ENCODE assay signal across 8 cellular contexts in genomic region chr11:12007769-12008737, GRCh38. TPM values are rescaled to one million over a fixed set of nuclear protein-coding genes. Genes with fewer than 3 reads are reported as not detected.
A peak's percentile ranks its signal among the peaks of the same experiment; 100 is the strongest.
DNase-seq lines count a peak whose midpoint lies in the region; ATAC-seq and TF ChIP-seq lines count a peak whose summit lies in the region.

Gene DKK3, minus strand, starts transcription at chr11:12008626. Its CDS starts 44 bp downstream, at chr11:12008582.

- H3K27ac Mint-ChIP-seq in GM23338 (peak within 1 kb of the TSS; percentile 85), neural crest cell (ENCODE audit: unreplicated experiment) (peak within 1 kb of the TSS; percentile 57)

- no peaks in the 10 kb centered on the region for H3F3A ChIP-seq in GM23338 (replicated peaks; ENCODE audit: low read depth)

- H3K4me2 ChIP-seq in GM23338, result peak within 1 kb of the TSS; percentile 94

- H3K4me3 ChIP-seq in GM23338 (peak within 1 kb of the TSS; percentile 87), WERI-Rb-1 (ENCODE audit: low read depth, low read length) (peak within 1 kb of the TSS; percentile 72)

- H3K9me3 ChIP-seq in WERI-Rb-1 (ENCODE audit: severe bottlenecking), result no peaks in the 10 kb centered on the region

- TF ChIP-seq CTCF in GM23338 (conservative IDR thresholded peaks at IDR 0.05; ENCODE audit: low read depth in 2 of 2), result no peak
- no peak for TF ChIP-seq CTCF in WERI-Rb-1 (IDR thresholded peaks at IDR 0.05; ENCODE audit: low read depth, low read length)
- no peak for TF ChIP-seq CTCF in foreskin keratinocyte (conservative IDR thresholded peaks at IDR 0.05)
- no peak for TF ChIP-seq CTCF in neural crest cell (conservative IDR thresholded peaks at IDR 0.05)

- peaks cover 3% of the 10 kb centered on the region; the same call in 1 of the 2 replicates for H3K79me2 ChIP-seq in GM23338 (replicated peaks; ENCODE audit: insufficient read depth)

- H3K36me3 Mint-ChIP-seq in GM23338 (ENCODE audit: low read depth), result no peaks in the 10 kb centered on the region
- H3K36me3 Mint-ChIP-seq in neural crest cell (ENCODE audit: low read depth), result no peaks in the 10 kb centered on the region

- H3K4me1 Mint-ChIP-seq in GM23338 (peaks cover 13% of the 10 kb centered on the region), neural crest cell (peaks cover 14% of the 10 kb centered on the region)

- H3K27ac ChIP-seq in GM23338 (ENCODE audit: low read depth), result peak within 1 kb of the TSS; percentile 59; the same call in 1 of the 2 replicates
- no peak within 1 kb of the TSS for H3K27ac ChIP-seq in WERI-Rb-1
- peak within 1 kb of the TSS; percentile 47 for H3K27ac ChIP-seq in foreskin keratinocyte

- peak; percentile 54 for ATAC-seq in GM23338
- peak; percentile 65 for ATAC-seq in foreskin keratinocyte
- no peak for ATAC-seq in HG02763 (IDR thresholded peaks at IDR 0.05; ENCODE audit: unreplicated experiment)
- no peak for ATAC-seq in left lobe of liver
- ATAC-seq in HG03175 (IDR thresholded peaks at IDR 0.05; ENCODE audit: unreplicated experiment), result no peak

- H3K9me3 Mint-ChIP-seq in GM23338, result no peaks in the 10 kb centered on the region; the same call in 2 of the 3 replicates
- H3K9me3 Mint-ChIP-seq in neural crest cell, result no peaks in the 10 kb centered on the region

- H2AFZ ChIP-seq in GM23338, result peak within 1 kb of the TSS; percentile 97

- peaks cover 12% of the 10 kb centered on the region for H4K20me1 ChIP-seq in GM23338 (replicated peaks; ENCODE audit: insufficient read depth)

- H3K36me3 ChIP-seq in GM23338 (ENCODE audit: insufficient read depth), result no peaks in the 10 kb centered on the region
- H3K36me3 ChIP-seq in WERI-Rb-1, result no peaks in the 10 kb centered on the region

- H3K4me3 Mint-ChIP-seq in GM23338, result peak within 1 kb of the TSS; percentile 89
- peak within 1 kb of the TSS; percentile 92 for H3K4me3 Mint-ChIP-seq in neural crest cell

- DNase-seq in GM23338 (ENCODE audit: low spot score) (peak; percentile 70), WERI-Rb-1 (peak; percentile 16), foreskin keratinocyte (peak; percentile 72 to 76), neural crest cell (ENCODE audit: low read depth, low spot score) (peak; percentile 17), left lobe of liver (ENCODE audit: low spot score) (no peak)
- no peak for DNase-seq in NK-92 treated with Interleukin-12 subunit alpha and Interleukin-12 subunit beta, amount 100 ng/mL, for 24 hours (lab: John Stamatoyannopoulos, UW)

- H3K27me3 Mint-ChIP-seq in GM23338 (ENCODE audit: insufficient read depth, low read depth, poor library complexity) (peaks cover 19% of the 10 kb centered on the region), neural crest cell (ENCODE audit: low read depth) (peaks cover 41% of the 10 kb centered on the region)

- H3K27me3 ChIP-seq in GM23338 (ENCODE audit: insufficient read depth) (peaks cover 21% of the 10 kb centered on the region), WERI-Rb-1 (ENCODE audit: insufficient read depth, low read depth, severe bottlenecking) (peaks cover 7% of the 10 kb centered on the region), foreskin keratinocyte (no peaks in the 10 kb centered on the region)

- H3K4me1 ChIP-seq in GM23338 (ENCODE audit: insufficient read depth), result peaks cover 13% of the 10 kb centered on the region; the same call in 1 of the 2 replicates
- H3K4me1 ChIP-seq in foreskin keratinocyte, result peaks cover 13% of the 10 kb centered on the region

- H3K9me2 ChIP-seq in GM23338 (ENCODE audit: insufficient read depth), result no peaks in the 10 kb centered on the region

TF ChIP-seq in GM23338, 12 proteins besides CTCF, POLR2A, EP300 and RAD21:
- TF ChIP-seq ZNF331 (CRISPR knock-in tag; IDR thresholded peaks at IDR 0.05; ENCODE audit: low read depth) (no peak), NANOG (IDR thresholded peaks at IDR 0.05; ENCODE audit: borderline replicate concordance) (no peak), STAT1 (IDR thresholded peaks at IDR 0.05; ENCODE audit: unreplicated experiment) (no peak), ZNF114 (CRISPR knock-in tag; IDR thresholded peaks at IDR 0.05) (no peak), REST (IDR thresholded peaks at IDR 0.05; ENCODE audit: unreplicated experiment) (no peak)

RNA-seq across cellular contexts. Expression of gene DKK3, which starts in this region (rescaled TPM):
- 31.1 and 42.2 TPM in 2 replicates for total RNA-seq in GM23338 (2014; rRNA removed; shearing (Covaris generic))
- polyA plus RNA-seq in GM23338 (2016; fragmentation: Nextera tagmentation; extraction: Ambion mirVana), result 14.8 and 16.8 TPM in 2 replicates
- total RNA-seq in foreskin keratinocyte, result 271 and 323 TPM in 2 replicates
- 197 and 257 TPM in 2 replicates for polyA plus RNA-seq in foreskin keratinocyte
- total RNA-seq in neural crest cell, result 17.6 and 21.0 TPM in 2 replicates
- 5.5 TPM for total RNA-seq in left lobe of liver

Comparison
In these comparisons a context has a peak if more than half of its experiments do, and no peak if none do; other contexts are left out.
1. RNA of gene DKK3 (polyA plus RNA-seq): 197 to 257 TPM in foreskin keratinocyte; 14.8 to 16.8 TPM in GM23338; every median in the first group is over 10 times any median in the second.
2. ATAC-seq: peak in GM23338 (single experiment) and foreskin keratinocyte (single experiment); none in HG02763 (single experiment), left lobe of liver (single experiment) and HG03175 (single experiment).
3. DNase-seq: peak in GM23338 (single experiment), WERI-Rb-1 (single experiment), foreskin keratinocyte (2 of 2) and neural crest cell (single experiment); none in NK-92 treated with Interleukin-12 subunit alpha and Interleukin-12 subunit beta, amount 100 ng/mL, for 24 hours (single experiment) and left lobe of liver (single experiment).